ENCODE assay signal across 24 cellular contexts in genomic region chr2:15436195-15436594, GRCh38.
"Had no signal": no experiment of that assay in that cellular context is flagged by ENCODE, and none has a peak within 500 bp of the region (broad histone marks: within the 10 kb centered on the region; RNA-seq: fewer than 3 reads in every experiment).

No MANE protein-coding gene starts in this region.

- H3K27me3 ChIP-seq: MG63, SJSA1 had no signal

- H3K27ac ChIP-seq: SJSA1 had no signal

- DNase-seq: IMR-90, Karpas-422, KG1, MG63, NCI-H1092, NCI-H1105 treated with DMSO at 0.1 percent for 48 hours, NCI-H1417 treated with DMSO at 0.1 percent for 48 hours, NCI-H146, NCI-H1694 treated with DMSO at 0.1 percent for 48 hours, NCI-H1930, NCI-H2081, NCI-H2107, NCI-H2171, NCI-H226, NCI-H446, NCI-H510A, NCI-H524 treated with DMSO at 0.1 percent for 48 hours, NCI-H69, NCI-H774, Right ventricle myocardium superior, RPMI8226, SIG-M5, SK-N-SH had no signal

- H3K4me2 ChIP-seq: SK-N-SH had no signal

- H3K4me1 ChIP-seq: SJSA1 had no signal

- H3K4me3 ChIP-seq: MG63, SJSA1 had no signal

- H3K9me3 ChIP-seq: MG63, SJSA1, SK-N-SH had no signal

- H3K9ac ChIP-seq: SK-N-SH had no signal

- H3K36me3 ChIP-seq: MG63, SJSA1 had no signal
